In the genomic region with DNA sequence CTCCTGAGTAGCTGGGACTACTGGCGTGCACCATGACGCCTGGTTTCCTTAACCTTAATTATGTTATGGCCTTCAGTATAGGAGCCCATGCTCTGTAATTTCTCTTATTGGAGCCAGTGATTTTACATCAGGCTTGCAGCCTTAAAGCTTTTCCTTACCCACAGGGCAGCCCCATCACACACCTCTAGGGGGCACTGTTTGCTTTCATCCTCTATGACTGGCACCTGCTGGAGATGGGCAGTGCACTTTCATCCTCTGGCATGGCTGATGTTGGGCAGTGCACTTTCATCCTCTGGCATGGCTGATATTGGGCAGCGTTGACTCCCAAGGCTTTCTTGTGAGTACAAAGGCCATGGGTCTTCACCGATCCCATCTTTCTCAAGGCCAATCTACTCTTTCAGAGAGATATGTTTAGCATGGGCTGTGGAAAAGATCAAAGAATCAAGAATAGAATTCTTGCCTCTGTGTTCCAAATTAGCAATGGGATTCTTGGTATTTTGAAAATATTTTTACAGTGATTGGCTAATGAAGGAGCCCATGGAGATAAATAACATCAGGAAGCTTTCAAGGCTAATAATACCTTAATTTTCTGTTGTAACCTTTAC, we compare ENCODE assay signal across 9 cellular contexts.
A peak's percentile ranks its signal among the peaks of the same experiment; 100 is the strongest.
DNase-seq lines count a peak whose midpoint lies in the region; ATAC-seq and TF ChIP-seq lines count a peak whose summit lies in the region.
"Had no signal": no experiment of that assay in that cellular context is flagged by ENCODE, and none has a peak within 500 bp of the region (broad histone marks: within the 10 kb centered on the region; RNA-seq: fewer than 3 reads in every experiment).

No MANE protein-coding gene starts in this region.

- H3K27ac Mint-ChIP-seq in activated T-helper 17 cell treated with anti-CD3 and anti-CD28 coated beads, Interleukin-2, amount 50 U/mL, for 72 hours: no peak overlapping the region

- peaks cover 14% of the 10 kb centered on the region for H3K4me1 ChIP-seq in A673 (ENCODE audit: insufficient read depth, low read length, poor library complexity, severe bottlenecking)
- H3K4me1 ChIP-seq: thyroid gland had no signal

- H3K27me3 Mint-ChIP-seq in activated T-helper 17 cell treated with anti-CD3 and anti-CD28 coated beads, Interleukin-2, amount 50 U/mL, for 72 hours: peaks cover 7% of the 10 kb centered on the region

- H3K4me3 ChIP-seq in A673 (ENCODE audit: low read depth, low read length, poor library complexity, severe bottlenecking) (no peak overlapping the region), GM12875 (ENCODE audit: low read depth, low read length) (no peak overlapping the region)
- H3K4me3 ChIP-seq: thyroid gland had no signal

- peak; percentile 49 for ATAC-seq in activated T-helper 17 cell treated with anti-CD3 and anti-CD28 coated beads, Interleukin-2, amount 50 U/mL, for 72 hours (replicated peaks)
- no peak for ATAC-seq in GM21381 (IDR thresholded peaks at IDR 0.05; ENCODE audit: unreplicated experiment)

- DNase-seq in A673 (ENCODE audit: low spot score) (peak; percentile 73), NCI-H774 (lab: John Stamatoyannopoulos, UW) (peak; percentile 29), iPS-NIHi11 (ENCODE audit: low spot score) (peak; percentile 72)
- peak; percentile 15 to 37 (median 35) for DNase-seq in stimulated activated CD4-positive, alpha-beta T cell treated with anti-CD3 and anti-CD28 coated beads, TNF-alpha, amount 100 ng/mL, for 48 hours (ENCODE audit: low read depth in 3 of 3)
- DNase-seq in central memory CD4-positive, alpha-beta T cell: no peak

- BruUV-seq in A673 (replicated peaks; lab: Mats Ljungman, UMichigan): no TSS peak

- no peaks in the 10 kb centered on the region for H3K9me3 Mint-ChIP-seq in activated T-helper 17 cell treated with anti-CD3 and anti-CD28 coated beads, Interleukin-2, amount 50 U/mL, for 72 hours

- no peaks in the 10 kb centered on the region for H3K9me3 ChIP-seq in A673 (ENCODE audit: low read depth, low read length, poor library complexity, severe bottlenecking)
- H3K9me3 ChIP-seq: thyroid gland had no signal

- H3K36me3 ChIP-seq in A673 (ENCODE audit: insufficient read depth, low read length, poor library complexity, severe bottlenecking): no peaks in the 10 kb centered on the region
- H3K36me3 ChIP-seq: thyroid gland had no signal

- POLR2A ChIA-PET in A673 (lab: Charles Lee; ENCODE audit: low non-redundant PET): interaction anchor here (0.6 kb wide), 1 partner anchor 40 kb away, joined by 4 read pairs; no protein-coding TSS in a partner anchor

- no peaks in the 10 kb centered on the region for H3K27me3 ChIP-seq in A673 (replicated peaks; ENCODE audit: insufficient read depth, low read depth, low read length, poor library complexity)
- H3K27me3 ChIP-seq: thyroid gland had no signal

- no peak overlapping the region for H3K27ac ChIP-seq in A673 (ENCODE audit: low read depth, low read length, poor library complexity, severe bottlenecking)
- H3K27ac ChIP-seq: thyroid gland had no signal

- CTCF ChIA-PET in A673 (lab: Charles Lee): interaction anchor here (0.5 to 1.0 kb wide), 2 partner anchors 36 to 168 kb away, joined by 3 to 5 read pairs; no protein-coding TSS in a partner anchor

- TF ChIP-seq CTCF in A673 (conservative IDR thresholded peaks at IDR 0.05; ENCODE audit: low read depth, low read length) (peak; percentile 90), GM12875 (IDR thresholded peaks at IDR 0.05; ENCODE audit: borderline replicate concordance, insufficient read depth, low read depth, low read length) (peak; percentile 66)

- intact Hi-C loops in A673 (cut with micrococcal nuclease; ENCODE audit: unreplicated experiment): loop anchor here (1.0 to 10.0 kb wide), 3 partner anchors 47 to 163 kb away; a partner anchor contains a TSS

- no peaks in the 10 kb centered on the region for H3K36me3 Mint-ChIP-seq in activated T-helper 17 cell treated with anti-CD3 and anti-CD28 coated beads, Interleukin-2, amount 50 U/mL, for 72 hours (ENCODE audit: low read depth)

- no peaks in the 10 kb centered on the region for H3K4me1 Mint-ChIP-seq in activated T-helper 17 cell treated with anti-CD3 and anti-CD28 coated beads, Interleukin-2, amount 50 U/mL, for 72 hours

- H3K4me3 Mint-ChIP-seq in activated T-helper 17 cell treated with anti-CD3 and anti-CD28 coated beads, Interleukin-2, amount 50 U/mL, for 72 hours: no peak overlapping the region
